9 cellular contexts compared by ENCODE assay signal in genomic region chr7:151062399-151063211, GRCh38. TPM values are rescaled to one million over a fixed set of nuclear protein-coding genes. Genes with fewer than 3 reads are reported as not detected.
A peak's percentile ranks its signal among the peaks of the same experiment; 100 is the strongest.
DNase-seq lines count a peak whose midpoint lies in the region; ATAC-seq and TF ChIP-seq lines count a peak whose summit lies in the region.
"Had no signal": no experiment of that assay in that cellular context is flagged by ENCODE, and none has a peak within 500 bp of the region (broad histone marks: within the 10 kb centered on the region; RNA-seq: fewer than 3 reads in every experiment).

No MANE protein-coding gene starts in this region.

- H3K9me3 ChIP-seq in mucosa of stomach (ENCODE audit: control insufficient read depth, low read length): no peaks in the 10 kb centered on the region
- H3K9me3 ChIP-seq: prostate gland had no signal

- TF ChIP-seq CTCF in lower leg skin (IDR thresholded peaks at IDR 0.05): no peak

- no peak for TF ChIP-seq POLR2A in lower leg skin (IDR thresholded peaks at IDR 0.05)

- H3K27me3 ChIP-seq in mucosa of stomach (ENCODE audit: control insufficient read depth, insufficient read depth, low read length): no peaks in the 10 kb centered on the region

- H3K4me1 ChIP-seq in mucosa of stomach (ENCODE audit: control insufficient read depth, insufficient read depth, low read length): peaks cover 43% of the 10 kb centered on the region

- H3K4me3 ChIP-seq in mucosa of stomach (ENCODE audit: low read length) (no peak overlapping the region), lower leg skin (ENCODE audit: low read depth, poor library complexity, severe bottlenecking) (no peak overlapping the region)
- H3K4me3 ChIP-seq: prostate gland had no signal

- peak overlapping the region; percentile 41 for H3K27ac ChIP-seq in epithelial cell of prostate

- no peak for ATAC-seq in HG03135 (IDR thresholded peaks at IDR 0.05; ENCODE audit: unreplicated experiment)
- ATAC-seq in HG02840 (IDR thresholded peaks at IDR 0.05; ENCODE audit: low FRiP score, unreplicated experiment): no peak

- peaks cover 13% of the 10 kb centered on the region for H3K36me3 ChIP-seq in mucosa of stomach (ENCODE audit: control insufficient read depth, insufficient read depth, low read length)

- intact Hi-C loops in lower leg skin (cut with DNase I; ENCODE audit: low total_unique reads): no loop called here

- peak overlapping the region; percentile 43 for H3K9ac ChIP-seq in mucosa of stomach (ENCODE audit: low read length)

- DNase-seq in AG08396 (ENCODE audit: low spot score) (peak; percentile 84), NCI-H460 (ENCODE audit: extremely low read depth, low read depth) (peak; percentile 72), epithelial cell of prostate (ENCODE audit: low read depth, low spot score) (no peak), lower leg skin (ENCODE audit: low spot score in 2 of 2) (no peak)
- DNase-seq in activated CD4-positive, CD25-positive, alpha-beta regulatory T cell treated with anti-CD3 and anti-CD28 coated beads, Interleukin-2, amount 50 U/mL, for 72 hours: no peak

- WGBS in lower leg skin, 2 donors: 52 to 59% methylated on average over 30 to 38 of the region's 43 CpGs

RNA-seq across cellular contexts. Expression of gene SLC4A2, which starts 3.2 kb away (rescaled TPM):
- total RNA-seq in NCI-H460 (2014; rRNA removed; shearing (Covaris generic)): 199 and 223 TPM in 2 replicates
- polyA plus RNA-seq in NCI-H460 (2014; cell fraction: nucleus; rRNA removed): 313 and 434 TPM in 2 replicates
- total RNA-seq in lower leg skin: 10 to 100 TPM; 56.3 to 83.5 (median 67.7) TPM

RNA-seq across cellular contexts. Expression of gene CDK5, which starts 4.9 kb away (rescaled TPM):
- total RNA-seq in NCI-H460 (2014; rRNA removed; shearing (Covaris generic)): 10.8 and 13.1 TPM in 2 replicates
- 10.8 and 15.3 TPM in 2 replicates for polyA plus RNA-seq in NCI-H460 (2014; cell fraction: nucleus; rRNA removed)
- 10 to 100 TPM in 1 of 4 donors, 1 to 10 TPM in 3; 3.9 to 13.7 (median 7.2) TPM for total RNA-seq in lower leg skin

RNA-seq across cellular contexts. Expression of gene ASIC3, which starts 14.3 kb away (rescaled TPM):
- total RNA-seq in NCI-H460 (2014; rRNA removed; shearing (Covaris generic)): 1.1 and 2.0 TPM in 2 replicates
- 3.5 and 6.6 TPM in 2 replicates for polyA plus RNA-seq in NCI-H460 (2014; cell fraction: nucleus; rRNA removed)
- 1 to 10 TPM; 2.3 to 2.9 (median 2.5) TPM for total RNA-seq in lower leg skin

RNA-seq across cellular contexts. Expression of gene FASTK, which starts 18.0 kb away (rescaled TPM):
- 63.4 and 77.1 TPM in 2 replicates for total RNA-seq in NCI-H460 (2014; rRNA removed; shearing (Covaris generic))
- polyA plus RNA-seq in NCI-H460 (2014; cell fraction: nucleus; rRNA removed): 536 and 578 TPM in 2 replicates
- 10 to 100 TPM; 47.4 to 80.7 (median 69.0) TPM for total RNA-seq in lower leg skin

RNA-seq across cellular contexts. Expression of gene TMUB1, which starts 20.7 kb away (rescaled TPM):
- 35.2 and 46.6 TPM in 2 replicates for total RNA-seq in NCI-H460 (2014; rRNA removed; shearing (Covaris generic))
- 75.0 and 113 TPM in 2 replicates for polyA plus RNA-seq in NCI-H460 (2014; cell fraction: nucleus; rRNA removed)
- 10 to 100 TPM; 58.5 to 61.7 (median 60.4) TPM for total RNA-seq in lower leg skin

Comparison
In these comparisons a context has a peak if more than half of its experiments do, and no peak if none do; other contexts are left out.
1. DNase-seq: peak in AG08396 (single experiment) and NCI-H460 (single experiment); none in epithelial cell of prostate (single experiment), activated CD4-positive, CD25-positive, alpha-beta regulatory T cell treated with anti-CD3 and anti-CD28 coated beads, Interleukin-2, amount 50 U/mL, for 72 hours (single experiment) and lower leg skin (0 of 2).